Comparison of ENCODE assay signal across 18 cellular contexts in the genomic region with DNA sequence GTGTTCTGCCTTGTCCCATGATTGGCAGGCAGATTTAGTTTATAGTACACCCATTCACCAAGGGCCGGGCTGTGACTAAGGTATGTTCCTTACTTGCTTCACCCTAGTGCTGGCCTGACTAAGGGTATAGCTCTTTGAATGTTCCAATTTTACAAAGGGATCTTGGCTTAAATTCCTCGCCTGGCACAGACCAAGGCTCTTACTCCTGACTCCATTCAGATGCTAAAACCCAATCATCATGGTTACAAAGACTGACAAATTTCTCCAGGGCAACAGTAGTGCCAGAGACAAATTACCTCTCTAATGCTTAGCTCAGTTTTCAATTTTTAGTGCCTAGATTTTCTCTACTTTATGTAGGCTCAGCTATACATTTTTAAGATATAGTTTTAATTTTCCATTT. TPM values are rescaled to one million over a fixed set of nuclear protein-coding genes. Genes with fewer than 3 reads are reported as not detected.
A peak's percentile ranks its signal among the peaks of the same experiment; 100 is the strongest.
DNase-seq lines count a peak whose midpoint lies in the region; ATAC-seq, FAIRE-seq and TF ChIP-seq lines count a peak whose summit lies in the region.
"Had no signal": no experiment of that assay in that cellular context is flagged by ENCODE, and none has a peak within 500 bp of the region (broad histone marks: within the 10 kb centered on the region; RNA-seq: fewer than 3 reads in every experiment).

No MANE protein-coding gene starts in this region.

- TF ChIP-seq POLR2A in H1 (IDR thresholded peaks at IDR 0.05; ENCODE audit: control extremely low read depth in 1 of 2, low read depth in 2 of 2, low read length in 2 of 2) (no peak), HepG2 (IDR thresholded peaks at IDR 0.05; ENCODE audit: insufficient read depth in 1 of 2, low read depth in 2 of 2, low read length in 2 of 2) (no peak)

- H4K20me1 ChIP-seq in H1 (replicated peaks in 1 of 2; ENCODE audit: control insufficient read depth in 1 of 2, insufficient read depth in 2 of 2, low read length in 2 of 2) (no peaks in the 10 kb centered on the region), HepG2 (ENCODE audit: insufficient read depth, low read length) (no peaks in the 10 kb centered on the region)

- H2AFZ ChIP-seq in H1 (ENCODE audit: low read length) (no peak overlapping the region), HepG2 (ENCODE audit: low read length) (no peak overlapping the region)

- no peak overlapping the region for H2BK15ac ChIP-seq in H1 (ENCODE audit: low read length)

- H3K18ac ChIP-seq in H1 (ENCODE audit: extremely low read depth, low read length) = no peak overlapping the region

- in situ Hi-C loops in HAP-1 (cut with MboI; ENCODE audit: low sequenced_read_pairs) (no loop called here), HepG2 (cut with HindIII; ENCODE audit: extremely low pct_ligation_motif_present, low pct_unique_long_range_greater_than_20kb) (no loop called here)

- no peaks in the 10 kb centered on the region for H3K79me2 ChIP-seq in H1 (ENCODE audit: control insufficient read depth in 1 of 2, insufficient read depth in 2 of 2, low read length in 2 of 2)
- no peaks in the 10 kb centered on the region for H3K79me2 ChIP-seq in HepG2 (ENCODE audit: insufficient read depth, low read length)

- no peak overlapping the region for H2BK20ac ChIP-seq in H1 (ENCODE audit: low read length)

- no peaks in the 10 kb centered on the region for H3K79me1 ChIP-seq in H1 (ENCODE audit: low read depth, low read length)

- H3K9me3 ChIP-seq in HAP-1 (no peaks in the 10 kb centered on the region), H1 (ENCODE audit: insufficient read depth in 2 of 2, low read depth in 1 of 2, low read length in 1 of 2) (no peaks in the 10 kb centered on the region), HepG2 (ENCODE audit: low read length) (no peaks in the 10 kb centered on the region)
- H3K9me3 ChIP-seq in effector memory CD4-positive, alpha-beta T cell (ENCODE audit: control insufficient read depth, low read length) = no peaks in the 10 kb centered on the region
- H3K9me3 ChIP-seq: BE2C, Caco-2 had no signal

- 0 out of 4 replicates have a peak overlapping the region, but pooled peaks have one; percentile 18 to 20 for H3K4me2 ChIP-seq in H1 (ENCODE audit: insufficient read depth in 1 of 2, low read depth in 2 of 2, low read length in 2 of 2)
- H3K4me2 ChIP-seq in HepG2 (ENCODE audit: low read depth, low read length) = no peak overlapping the region

- intact Hi-C loops in HepG2 (cut with micrococcal nuclease; ENCODE audit: unreplicated experiment) = no loop called here

- no peak overlapping the region for H3K27ac ChIP-seq in H1 (ENCODE audit: low read depth, low read length)
- no peak overlapping the region for H3K27ac ChIP-seq in HepG2 (ENCODE audit: extremely low read length, insufficient read depth, low read length)
- no peak overlapping the region for H3K27ac ChIP-seq in effector memory CD4-positive, alpha-beta T cell (ENCODE audit: insufficient read depth, low read length, poor library complexity, severe bottlenecking)

- no peak overlapping the region for H3K4ac ChIP-seq in H1 (replicated peaks; ENCODE audit: insufficient read length, low read depth, low read length)

- no peak overlapping the region for H3K56ac ChIP-seq in H1 (replicated peaks; ENCODE audit: insufficient read length, low read depth, low read length)

- TF ChIP-seq EP300 in H1 (IDR thresholded peaks at IDR 0.05; ENCODE audit: borderline replicate concordance in 1 of 2, low read depth in 2 of 2, low read length in 2 of 2) (no peak), HepG2 (IDR thresholded peaks at IDR 0.05; ENCODE audit: low read depth in 2 of 2, low read length in 2 of 2) (no peak), HepG2 (CRISPR knock-in tag; IDR thresholded peaks at IDR 0.05; ENCODE audit: borderline replicate concordance) (no peak)

- H4K8ac ChIP-seq in H1 (ENCODE audit: extremely low read depth, insufficient read depth, low read length) = no peak overlapping the region

- H3K36me3 ChIP-seq in HAP-1 (replicated peaks) (no peaks in the 10 kb centered on the region), H1 (ENCODE audit: control insufficient read depth in 2 of 4, insufficient read depth in 4 of 4, low read length in 3 of 4) (no peaks in the 10 kb centered on the region), HepG2 (replicated peaks in 1 of 2; ENCODE audit: control insufficient read depth in 1 of 2, insufficient read depth in 2 of 2, low read length in 2 of 2) (no peaks in the 10 kb centered on the region)
- no peaks in the 10 kb centered on the region for H3K36me3 ChIP-seq in effector memory CD4-positive, alpha-beta T cell (ENCODE audit: control insufficient read depth, insufficient read depth, low read length)
- H3K36me3 ChIP-seq: BE2C had no signal

- H3K4me1 ChIP-seq in HAP-1 (peaks cover 5% of the 10 kb centered on the region; the same call in 1 of the 2 replicates), H1 (replicated peaks in 1 of 4; ENCODE audit: control insufficient read depth in 3 of 4, insufficient read depth in 4 of 4, low read length in 3 of 4) (peaks cover 0 to 6% (median 2%) of the 10 kb centered on the region in 4 experiments; a peak in 2 of 7 replicates), HepG2 (ENCODE audit: insufficient read depth, low read length) (peaks cover 13% of the 10 kb centered on the region)
- H3K4me1 ChIP-seq in effector memory CD4-positive, alpha-beta T cell (ENCODE audit: control insufficient read depth, insufficient read depth, low read length, poor library complexity, severe bottlenecking) = no peaks in the 10 kb centered on the region
- H3K4me1 ChIP-seq: BE2C had no signal

- CTCF ChIA-PET in H1 (lab: Charles Lee; ENCODE audit: partially characterized antibody) = interaction anchor here (0.6 to 2.4 kb wide), 9 partner anchors 10 to 275 kb away, joined by 3 to 8 read pairs (median 4); partner anchors contain the start of gene C1orf53
- CTCF ChIA-PET in HepG2 (lab: Yijun Ruan, JAX; ENCODE audit: low intra/inter-chr PET ratio, low total read pairs) = no interaction called here

- ATAC-seq in HepG2 = no peak
- ATAC-seq: K562 had no signal

- no peak overlapping the region for H3K23ac ChIP-seq in H1 (ENCODE audit: insufficient read length)

- H3K14ac ChIP-seq in H1 (ENCODE audit: insufficient read length) = no peak overlapping the region

- TF ChIP-seq CTCF in H1 (IDR thresholded peaks at IDR 0.05; ENCODE audit: control extremely low read depth in 1 of 3, insufficient read depth in 1 of 3, low read depth in 1 of 3, low read length in 3 of 3) = no peak
- no peak for TF ChIP-seq CTCF in HepG2 (CRISPR knock-in tag; IDR thresholded peaks at IDR 0.05)

- no peak for TF ChIP-seq RAD21 in H1 (IDR thresholded peaks at IDR 0.05 in 1 of 2, conservative IDR thresholded peaks at IDR 0.05 in 1 of 2; ENCODE audit: low read depth in 2 of 2, low read length in 2 of 2)
- no peak for TF ChIP-seq RAD21 in HepG2 (CRISPR knock-in tag; IDR thresholded peaks at IDR 0.05)

- no peak overlapping the region for H2BK120ac ChIP-seq in H1 (replicated peaks; ENCODE audit: low read depth, low read length)

- no peak overlapping the region for H2BK12ac ChIP-seq in H1 (ENCODE audit: low read depth, low read length)

- BruUV-seq in HepG2 (replicated peaks; lab: Mats Ljungman, UMichigan) = no TSS peak

- no peak overlapping the region for H4K5ac ChIP-seq in H1 (ENCODE audit: insufficient read length, low read depth, low read length)

- H3K23me2 ChIP-seq in H1 (ENCODE audit: low read depth, low read length) = no peaks in the 10 kb centered on the region

- FAIRE-seq in H1 (lab: Jason Lieb, UNC) = peak; percentile 24
- no peak for FAIRE-seq in HepG2 (lab: Jason Lieb, UNC)
- FAIRE-seq: G401.6, GM12891, K562 had no signal

- WGBS in H1 (ENCODE audit: extremely low coverage in 1 of 2, insufficient coverage in 1 of 2, insufficient read length in 1 of 2, insufficient replicate concordance in 2 of 2, low coverage in 1 of 2, low lambda C conversion rate in 2 of 2, missing lambda C conversion rate in 1 of 2), 2 experiments = 54% methylated on average over 2 of the region's 2 CpGs; no CpG with 5 or more reads in 1 of the 2 experiments
- WGBS in HepG2 (ENCODE audit: low lambda C conversion rate) = 62% methylated on average over 2 of the region's 2 CpGs

- DNase-seq in HAP-1 (ENCODE audit: low spot score in 2 of 2) (peak; percentile 41 to 52), H1 (ENCODE audit: low read depth in 1 of 2, low spot score in 2 of 2) (no peak), iPS-NIHi7 (ENCODE audit: extremely low spot score) (peak; percentile 15), superior temporal gyrus (ENCODE audit: extremely low spot score) (peak; percentile 19), COLO829 (ENCODE audit: low spot score) (no peak), HepG2 (ENCODE audit: low spot score) (no peak)
- no peak for DNase-seq in effector memory CD4-positive, alpha-beta T cell
- DNase-seq: BE2C; C1 segment of cervical spinal cord; Caco-2; CD4-positive, CD25-positive, alpha-beta regulatory T cell; CD8-positive, alpha-beta memory T cell; GOT3; H9; IMR-90 had no signal

- H3K27me3 ChIP-seq in HAP-1 (ENCODE audit: low read depth) (no peaks in the 10 kb centered on the region), H1 (replicated peaks in 1 of 4; ENCODE audit: control insufficient read depth in 3 of 4, extremely low read depth in 1 of 4, insufficient read depth in 3 of 4, low read length in 3 of 4) (no peaks in the 10 kb centered on the region), HepG2 (ENCODE audit: control insufficient read depth in 1 of 2, insufficient read depth in 2 of 2, low read length in 2 of 2) (no peaks in the 10 kb centered on the region)
- H3K27me3 ChIP-seq in effector memory CD4-positive, alpha-beta T cell (replicated peaks; ENCODE audit: control insufficient read depth, insufficient read depth, low read length, poor library complexity, severe bottlenecking) = peaks cover 4% of the 10 kb centered on the region
- H3K27me3 ChIP-seq: BE2C had no signal

- POLR2A ChIA-PET in H1 (lab: Charles Lee; ENCODE audit: partially characterized antibody) = interaction anchor here (0.7 to 1.0 kb wide), 2 partner anchors 12 to 26 kb away, joined by 3 to 4 read pairs; partner anchors contain the start of gene LHX9
- POLR2A ChIA-PET in HepG2 (lab: Yijun Ruan, JAX) = interaction anchor here (0.9 kb wide), 1 partner anchor 12 kb away, joined by 3 read pairs; no protein-coding TSS in a partner anchor

- no peak overlapping the region for H2AK5ac ChIP-seq in H1 (ENCODE audit: low read depth, low read length)

- no peak overlapping the region for H4K91ac ChIP-seq in H1 (replicated peaks; ENCODE audit: insufficient read length, low read length)

- peak overlapping the region in 1 of 4 experiments; percentile 8; a peak in 1 of 7 replicates for H3K9ac ChIP-seq in H1 (replicated peaks in 1 of 4; ENCODE audit: extremely low read depth in 1 of 4, low read depth in 3 of 4, low read length in 3 of 4)
- H3K9ac ChIP-seq in HepG2 (ENCODE audit: insufficient read depth, low read depth, low read length) = no peak overlapping the region

- no peak overlapping the region for H3K4me3 ChIP-seq in HAP-1
- H3K4me3 ChIP-seq in H1 (ENCODE audit: extremely low read depth in 1 of 4, insufficient read depth in 2 of 4, low read depth in 3 of 4, low read length in 4 of 4) = no peak overlapping the region
- no peak overlapping the region for H3K4me3 ChIP-seq in HepG2 (replicated peaks in 1 of 3; ENCODE audit: insufficient read depth in 1 of 3, low read depth in 2 of 3, low read length in 3 of 3)
- H3K4me3 ChIP-seq in effector memory CD4-positive, alpha-beta T cell (ENCODE audit: insufficient read depth, low read depth, low read length, poor library complexity, severe bottlenecking) = no peak overlapping the region
- H3K4me3 ChIP-seq: K562 had no signal

- no peak overlapping the region for H2BK5ac ChIP-seq in H1 (ENCODE audit: low read depth, low read length)

RNA-seq across cellular contexts. Expression of gene C1orf53, which starts 11.5 kb away (rescaled TPM):
- 0.56 and 0.80 TPM in 2 replicates for total RNA-seq in H1 (2021; fragmentation: NEBNext Ultra II Directional; extraction: Animal tissue kit (Norgen Biotek cat#: 25700))
- polyA plus RNA-seq in H1 (2011; rRNA removed) (1.3 and 1.8 TPM in 2 replicates), HepG2 (2011; rRNA removed) (4.7 and 5.8 TPM in 2 replicates)
- polyA plus RNA-seq in H1 (2011; cell fraction: cytosol; rRNA removed) = 1.2 TPM
- 0.91 TPM for polyA plus RNA-seq in H1 (2011; cell fraction: nucleus; rRNA removed)
- polyA plus RNA-seq in H1 (2012, experiment 1 of 2) = 0.92 to 1.1 TPM (median 0.95 TPM) in 3 of 4 replicates, not detected in the other
- 2.7 TPM for polyA plus RNA-seq in H1 (2012, experiment 2 of 2)
- 1.8 TPM for polyA plus RNA-seq in H1 (2013, experiment 1 of 2)
- polyA plus RNA-seq in H1 (2013, experiment 2 of 2) = 1.4 TPM
- polyA minus RNA-seq in H1 (2011; rRNA and poly(A)+ RNA removed) = 0.63 TPM in 1 of 2 replicates, not detected in the other
- not detected for polyA minus RNA-seq in H1 (2011; cell fraction: cytosol; rRNA and poly(A)+ RNA removed)
- polyA minus RNA-seq in H1 (2011; cell fraction: nucleus; rRNA and poly(A)+ RNA removed) = not detected
- 8.5 and 10.1 TPM in 2 replicates for total RNA-seq in HepG2 (2016; rRNA removed; fragmentation: Illumina TruSeq; extraction: Trizol)
- total RNA-seq in HepG2 (2016; cell fraction: cytosol; rRNA removed; fragmentation: Illumina TruSeq; extraction: Trizol; ENCODE audit: low read depth) = 28.8 and 32.5 TPM in 2 replicates
- total RNA-seq in HepG2 (2016; cell fraction: insoluble cytoplasmic fraction; rRNA removed; fragmentation: Illumina TruSeq; extraction: Trizol) = 9.8 and 11.1 TPM in 2 replicates
- total RNA-seq in HepG2 (2016; cell fraction: membrane; rRNA removed; fragmentation: Illumina TruSeq; extraction: Trizol) = 16.0 and 23.8 TPM in 2 replicates
- 2.7 and 4.2 TPM in 2 replicates for total RNA-seq in HepG2 (2016; cell fraction: nucleus; rRNA removed; fragmentation: Illumina TruSeq; extraction: Trizol)
- polyA plus RNA-seq in HepG2 (2011; cell fraction: cytosol; rRNA removed) = 3.7 and 6.1 TPM in 2 replicates
- 2.3 and 3.2 TPM in 2 replicates for polyA plus RNA-seq in HepG2 (2011; cell fraction: nucleus; rRNA removed)
- 1.9 and 5.4 TPM in 2 replicates for polyA plus RNA-seq in HepG2 (2012)
- 38.1 and 46.8 TPM in 2 replicates for polyA plus RNA-seq in HepG2 (2016; cell fraction: cytosol; fragmentation: Illumina TruSeq; extraction: Trizol; ENCODE audit: low read depth)
- polyA plus RNA-seq in HepG2 (2016; cell fraction: insoluble cytoplasmic fraction; fragmentation: Illumina TruSeq; extraction: Trizol; ENCODE audit: low read depth) = 9.2 and 12.3 TPM in 2 replicates
- polyA plus RNA-seq in HepG2 (2016; cell fraction: membrane; fragmentation: Illumina TruSeq; extraction: Trizol; ENCODE audit: low read depth) = 19.3 and 20.6 TPM in 2 replicates
- 5.6 and 7.0 TPM in 2 replicates for polyA plus RNA-seq in HepG2 (2016; cell fraction: nucleus; fragmentation: Illumina TruSeq; extraction: Trizol; ENCODE audit: insufficient read depth, low read depth)
- 2.6 TPM in 1 of 2 replicates, not detected in the other for polyA minus RNA-seq in HepG2 (2011; rRNA and poly(A)+ RNA removed; ENCODE audit: low replicate concordance)
- 1.6 and 2.0 TPM in 2 replicates for polyA minus RNA-seq in HepG2 (2011; cell fraction: cytosol; rRNA and poly(A)+ RNA removed)
- 1.2 TPM in 2 replicates for polyA minus RNA-seq in HepG2 (2011; cell fraction: nucleus; rRNA and poly(A)+ RNA removed)
- total RNA-seq: CD4-positive, CD25-positive, alpha-beta regulatory T cell had no signal
- polyA plus RNA-seq: CD8-positive, alpha-beta memory T cell had no signal

RNA-seq across cellular contexts. Expression of gene LHX9, which starts 26.2 kb away (rescaled TPM):
- not detected in 2 replicates for total RNA-seq in H1 (2021; fragmentation: NEBNext Ultra II Directional; extraction: Animal tissue kit (Norgen Biotek cat#: 25700))
- not detected in 2 replicates for polyA plus RNA-seq in H1 (2011; rRNA removed)
- polyA plus RNA-seq in H1 (2011; cell fraction: cytosol; rRNA removed) = not detected
- polyA plus RNA-seq in H1 (2011; cell fraction: nucleus; rRNA removed) = not detected
- not detected in 4 replicates for polyA plus RNA-seq in H1 (2012, experiment 1 of 2)
- polyA plus RNA-seq in H1 (2012, experiment 2 of 2) = not detected
- polyA plus RNA-seq in H1 (2013, experiment 1 of 2) = under 0.01 TPM
- polyA plus RNA-seq in H1 (2013, experiment 2 of 2) = 0.02 TPM
- polyA minus RNA-seq in H1 (2011; rRNA and poly(A)+ RNA removed) = not detected in 2 replicates
- polyA minus RNA-seq in H1 (2011; cell fraction: cytosol; rRNA and poly(A)+ RNA removed) = not detected
- not detected for polyA minus RNA-seq in H1 (2011; cell fraction: nucleus; rRNA and poly(A)+ RNA removed)
- not detected in 2 replicates for total RNA-seq in HepG2 (2016; rRNA removed; fragmentation: Illumina TruSeq; extraction: Trizol)
- total RNA-seq in HepG2 (2016; cell fraction: cytosol; rRNA removed; fragmentation: Illumina TruSeq; extraction: Trizol; ENCODE audit: low read depth) = not detected in 2 replicates
- not detected in 2 replicates for total RNA-seq in HepG2 (2016; cell fraction: insoluble cytoplasmic fraction; rRNA removed; fragmentation: Illumina TruSeq; extraction: Trizol)
- total RNA-seq in HepG2 (2016; cell fraction: membrane; rRNA removed; fragmentation: Illumina TruSeq; extraction: Trizol) = not detected in 2 replicates
- total RNA-seq in HepG2 (2016; cell fraction: nucleus; rRNA removed; fragmentation: Illumina TruSeq; extraction: Trizol) = not detected in 2 replicates
- not detected in 2 replicates for polyA plus RNA-seq in HepG2 (2011; rRNA removed)
- not detected in 2 replicates for polyA plus RNA-seq in HepG2 (2011; cell fraction: cytosol; rRNA removed)
- polyA plus RNA-seq in HepG2 (2011; cell fraction: nucleus; rRNA removed) = not detected in 2 replicates
- polyA plus RNA-seq in HepG2 (2012) = not detected in 2 replicates
- not detected in 2 replicates for polyA plus RNA-seq in HepG2 (2016; cell fraction: cytosol; fragmentation: Illumina TruSeq; extraction: Trizol; ENCODE audit: low read depth)
- not detected in 2 replicates for polyA plus RNA-seq in HepG2 (2016; cell fraction: insoluble cytoplasmic fraction; fragmentation: Illumina TruSeq; extraction: Trizol; ENCODE audit: low read depth)
- not detected in 2 replicates for polyA plus RNA-seq in HepG2 (2016; cell fraction: membrane; fragmentation: Illumina TruSeq; extraction: Trizol; ENCODE audit: low read depth)
- not detected in 2 replicates for polyA plus RNA-seq in HepG2 (2016; cell fraction: nucleus; fragmentation: Illumina TruSeq; extraction: Trizol; ENCODE audit: insufficient read depth, low read depth)
- polyA minus RNA-seq in HepG2 (2011; rRNA and poly(A)+ RNA removed; ENCODE audit: low replicate concordance) = 1.5 TPM in 1 of 2 replicates, not detected in the other
- not detected in 2 replicates for polyA minus RNA-seq in HepG2 (2011; cell fraction: cytosol; rRNA and poly(A)+ RNA removed)
- not detected in 2 replicates for polyA minus RNA-seq in HepG2 (2011; cell fraction: nucleus; rRNA and poly(A)+ RNA removed)
- total RNA-seq: CD4-positive, CD25-positive, alpha-beta regulatory T cell; H9; K562 had no signal
- polyA plus RNA-seq: CD4-positive, CD25-positive, alpha-beta regulatory T cell; CD8-positive, alpha-beta memory T cell had no signal

Comparison
In these comparisons a context has a peak if more than half of its experiments do, and no peak if none do; other contexts are left out.
1. DNase-seq: peak in HAP-1 (2 of 2), iPS-NIHi7 (single experiment) and superior temporal gyrus (single experiment); none in H1 (0 of 2), COLO829 (single experiment), HepG2 (single experiment) and effector memory CD4-positive, alpha-beta T cell (0 of 3).